In genomic region chr3:114712728-114713492, GRCh38 we compare ENCODE assay signal across 21 cellular contexts.
"Had no signal": no experiment of that assay in that cellular context is flagged by ENCODE, and none has a peak within 500 bp of the region (broad histone marks: within the 10 kb centered on the region; RNA-seq: fewer than 3 reads in every experiment).

No MANE protein-coding gene starts in this region.

- H2AFZ ChIP-seq: neural progenitor cell had no signal

- H3K4me2 ChIP-seq: neural progenitor cell had no signal

- H3K27ac ChIP-seq: ascending aorta, lower lobe of right lung, neural progenitor cell, VCaP had no signal

- ATAC-seq: activated CD8-positive, alpha-beta T cell treated with anti-CD3 and anti-CD28 coated beads, Interleukin-2, amount 10 ng/mL, durations not matched to agents 7 days and 5 days; left colon; lower lobe of right lung; naive thymus-derived CD8-positive, alpha-beta T cell; stimulated activated naive CD8-positive, alpha-beta T cell treated with anti-CD3 and anti-CD28 coated beads, Interleukin-15, Interleukin-2, amounts not matched to agents 100 U/mL and 50 U/mL, for 24 hours; T-cell had no signal

- H3K9ac ChIP-seq: neural progenitor cell had no signal

- H3K4me3 ChIP-seq: ascending aorta, lower lobe of right lung, neural progenitor cell, thyroid gland had no signal

- H3K9me3 ChIP-seq: ascending aorta, lower lobe of right lung, thyroid gland had no signal

- H3K4me1 ChIP-seq: ascending aorta, lower lobe of right lung had no signal

- H3K36me3 ChIP-seq: ascending aorta, lower lobe of right lung, neural progenitor cell, thyroid gland had no signal

- H3K27me3 ChIP-seq: ascending aorta, neural progenitor cell, thyroid gland had no signal

- DNase-seq: activated CD4-positive, alpha-beta T cell treated with anti-CD3 and anti-CD28 coated beads, Interleukin-2, amount 50 U/mL, for 1 hour; activated CD4-positive, CD25-positive, alpha-beta regulatory T cell treated with anti-CD3 and anti-CD28 coated beads, Interleukin-2, amount 50 U/mL, for 72 hours; activated CD8-positive, alpha-beta T cell treated with anti-CD3 and anti-CD28 coated beads, Interleukin-2, amount 10 ng/mL, durations not matched to agents 7 days and 5 days; activated gamma-delta T cell treated with Interleukin-2 at 50 U/mL for 16 hours; cortex of kidney; foreskin melanocyte; glutamatergic neuron; hypothalamus; left colon; lower lobe of right lung; naive thymus-derived CD8-positive, alpha-beta T cell; posterior cingulate gyrus; retina; stimulated activated CD4-positive, alpha-beta T cell treated with anti-CD3 and anti-CD28 coated beads, Interleukin-4, amount 100 ng/mL, for 4 hours; stimulated activated naive CD8-positive, alpha-beta T cell treated with anti-CD3 and anti-CD28 coated beads, Interleukin-15, Interleukin-2, amounts not matched to agents 100 U/mL and 50 U/mL, for 24 hours; substantia nigra; T-cell; thyroid gland had no signal
